8 cellular contexts compared by ENCODE assay signal in the genomic region with DNA sequence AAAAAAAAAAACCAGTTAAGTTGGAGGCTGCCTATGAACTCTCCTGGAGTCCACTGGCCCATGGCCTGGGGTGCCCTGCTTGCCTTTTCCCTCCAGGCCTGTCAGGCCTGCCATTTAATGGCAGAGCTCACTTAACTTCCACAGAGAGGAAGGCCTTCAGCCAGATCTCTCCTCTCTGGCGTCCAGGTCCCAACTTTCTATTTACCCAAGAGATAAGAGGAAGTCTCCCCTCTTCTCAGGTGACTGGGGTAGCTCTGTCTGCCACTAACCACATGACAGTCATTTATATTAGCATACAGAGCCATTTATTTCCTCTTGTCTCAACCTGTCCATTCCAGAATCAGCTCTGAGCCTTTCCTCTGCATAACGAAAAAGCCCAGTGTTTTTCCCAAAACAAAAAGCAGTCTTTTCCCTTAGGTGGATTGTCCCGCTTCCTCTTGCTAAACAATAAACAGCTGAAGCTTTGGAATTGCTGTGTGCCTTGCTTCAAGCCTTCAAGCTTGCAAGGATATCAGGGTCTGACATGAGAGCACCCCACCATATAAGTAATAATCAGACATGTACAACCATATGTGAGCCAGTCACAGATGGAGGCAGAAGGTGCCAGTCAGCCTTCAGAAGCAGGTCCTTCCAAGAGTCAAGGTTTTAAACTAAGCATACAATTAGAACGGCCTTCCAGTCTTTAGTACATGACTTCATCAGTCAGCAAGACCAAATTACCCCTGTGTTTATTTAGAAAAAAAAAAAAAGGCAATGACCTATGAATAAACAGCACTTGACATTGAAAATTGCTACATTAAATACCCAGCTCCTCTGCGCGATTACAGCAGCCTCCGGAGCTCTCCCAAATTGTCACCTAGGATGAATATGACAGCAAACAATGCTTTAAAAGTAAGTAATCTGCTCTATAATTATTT. TPM values are rescaled to one million over a fixed set of nuclear protein-coding genes. Genes with fewer than 3 reads are reported as not detected.
DNase-seq lines count a peak whose midpoint lies in the region; ATAC-seq and TF ChIP-seq lines count a peak whose summit lies in the region.

No MANE protein-coding gene starts in this region.

- intact Hi-C loops in stomach (cut with DNase I; ENCODE audit: low total_unique reads), result no loop called here
- intact Hi-C loops in natural killer cell (cut with micrococcal nuclease), result no loop called here

- no peak overlapping the region for H3K4me3 Mint-ChIP-seq in natural killer cell

- H3K27me3 ChIP-seq in stomach, result no peaks in the 10 kb centered on the region

- peaks cover 13 to 44% (median 22%) of the 10 kb centered on the region in 4 donors for H3K4me1 ChIP-seq in stomach

- no peaks in the 10 kb centered on the region for H3K36me3 ChIP-seq in stomach

- 32 to 49% (median 38%) methylated on average over 7 of the region's 7 CpGs for WGBS in stomach, 5 donors

- no peaks in the 10 kb centered on the region for H3K36me3 Mint-ChIP-seq in natural killer cell

- no peak for TF ChIP-seq EP300 in stomach (IDR thresholded peaks at IDR 0.05)

- no peak for TF ChIP-seq CTCF in stomach (IDR thresholded peaks at IDR 0.05)
- no peak for TF ChIP-seq CTCF in natural killer cell (IDR thresholded peaks at IDR 0.05)
- no peak for TF ChIP-seq CTCF in coronary artery (IDR thresholded peaks at IDR 0.05)
- no peak for TF ChIP-seq CTCF in foreskin fibroblast (IDR thresholded peaks at IDR 0.05; ENCODE audit: low read depth, low read length)

- H3K4me1 Mint-ChIP-seq in natural killer cell, result no peaks in the 10 kb centered on the region

- ATAC-seq in natural killer cell, result no peak

- DNase-seq in NOMO-1 treated with DMSO at 0.1 percent for 48 hours (lab: John Stamatoyannopoulos, UW; ENCODE audit: unreplicated experiment) (peak; percentile 31), NOMO-1 treated with dmso at 0.1 percent for 144 hours (lab: John Stamatoyannopoulos, UW; ENCODE audit: unreplicated experiment) (no peak), NCI-H748 treated with DMSO at 0.1 percent for 48 hours (lab: John Stamatoyannopoulos, UW) (peak; percentile 79), kidney tubule cell (ENCODE audit: low spot score) (peak; percentile 34), stomach (no peak), natural killer cell (no peak), coronary artery (ENCODE audit: low spot score) (no peak), foreskin fibroblast (no peak)

- no peaks in the 10 kb centered on the region for H3K9me3 Mint-ChIP-seq in natural killer cell

- no peaks in the 10 kb centered on the region for H3K9me3 ChIP-seq in stomach

- peak overlapping the region in 4 of 5 donors; percentile 34 to 49 (median 42) for H3K27ac ChIP-seq in stomach
- H3K27ac ChIP-seq in coronary artery, result peak overlapping the region in 1 of 2 donors; percentile 1

- no peaks in the 10 kb centered on the region for H3K27me3 Mint-ChIP-seq in natural killer cell (ENCODE audit: low read depth in 2 of 2)

- no peak for TF ChIP-seq POLR2A in stomach (IDR thresholded peaks at IDR 0.05)

- no peak overlapping the region for H3K27ac Mint-ChIP-seq in natural killer cell

- no peak overlapping the region for H3K4me3 ChIP-seq in stomach
- no peak overlapping the region for H3K4me3 ChIP-seq in coronary artery
- H3K4me3 ChIP-seq in foreskin fibroblast (ENCODE audit: low read depth in 1 of 2, low read length in 2 of 2), result no peak overlapping the region

RNA-seq across cellular contexts. Expression of gene CALM2, which starts 50.1 kb away (rescaled TPM):
- total RNA-seq in stomach (100 to 1,000 TPM; 193 to 700 (median 438) TPM), natural killer cell (100 to 1,000 TPM; 191 to 216 (median 192) TPM)
- 100 to 1,000 TPM; 392 to 541 (median 413) TPM for polyA plus RNA-seq in stomach

Comparison
In these comparisons a context has a peak if more than half of its experiments do, and no peak if none do; other contexts are left out.
1. DNase-seq: peak in NOMO-1 treated with DMSO at 0.1 percent for 48 hours (single experiment), NCI-H748 treated with DMSO at 0.1 percent for 48 hours (single experiment) and kidney tubule cell (single experiment); none in NOMO-1 treated with dmso at 0.1 percent for 144 hours (single experiment), stomach (single experiment), natural killer cell (single experiment), coronary artery (single experiment) and foreskin fibroblast (0 of 2).